ENCODE assay signal across 1 cellular context in genomic region chr1:157311730-157312269, GRCh38.
TF ChIP-seq lines count a peak whose summit lies in the region.

No MANE protein-coding gene starts in this region.

TF ChIP-seq in K562, 482 proteins besides CTCF, POLR2A, EP300 and RAD21 (continued from another document and continues in another):
- 0 out of 2 replicates have a peak, but pooled peaks have one; percentile 57 for TF ChIP-seq ZNF175 (CRISPR knock-in tag; IDR thresholded peaks at IDR 0.05; ENCODE audit: low read depth)
- TF ChIP-seq ELF2 (CRISPR knock-in tag; IDR thresholded peaks at IDR 0.05): peak; percentile 50
- peak in 1 of 2 experiments; percentile 27; a peak in 1 of 4 replicates for TF ChIP-seq HDAC1 (IDR thresholded peaks at IDR 0.05)
- TF ChIP-seq DNMT1 (IDR thresholded peaks at IDR 0.05): no peak
- no peak for TF ChIP-seq C11orf30 (IDR thresholded peaks at IDR 0.05; ENCODE audit: low read depth)
- no peak for TF ChIP-seq ZFPM2 (CRISPR knock-in tag; IDR thresholded peaks at IDR 0.05)
- no peak for TF ChIP-seq PTBP1 (IDR thresholded peaks at IDR 0.05; ENCODE audit: low read depth, low read length)
- no peak for TF ChIP-seq POLR3A (IDR thresholded peaks at IDR 0.05; ENCODE audit: borderline replicate concordance, extremely low read depth, insufficient read depth, insufficient read length)
- no peak for TF ChIP-seq JUN (IDR thresholded peaks at IDR 0.05; ENCODE audit: borderline replicate concordance, low read depth, low read length)
- no peak for TF ChIP-seq JUN (CRISPR knock-in tag; IDR thresholded peaks at IDR 0.05; ENCODE audit: borderline replicate concordance)
- no peak for TF ChIP-seq HIVEP1 (CRISPR knock-in tag; IDR thresholded peaks at IDR 0.05)
- peak in 1 of 2 experiments; percentile 71; a peak in 1 of 4 replicates for TF ChIP-seq MLLT1 (IDR thresholded peaks at IDR 0.05)
- no peak for TF ChIP-seq ETS2 (tag; IDR thresholded peaks at IDR 0.05; ENCODE audit: borderline replicate concordance, poor library complexity, severe bottlenecking)
- no peak for TF ChIP-seq FOXP4 (CRISPR knock-in tag; IDR thresholded peaks at IDR 0.05; ENCODE audit: borderline replicate concordance)
- TF ChIP-seq CBX2 (IDR thresholded peaks at IDR 0.05; ENCODE audit: insufficient read depth, low read length, poor library complexity, severe bottlenecking): no peak
- no peak for TF ChIP-seq ZNF146 (CRISPR knock-in tag; IDR thresholded peaks at IDR 0.05; ENCODE audit: unreplicated experiment)
- no peak for TF ChIP-seq TEAD2 (tag; IDR thresholded peaks at IDR 0.05)
- TF ChIP-seq ETS1 (conservative IDR thresholded peaks at IDR 0.05; ENCODE audit: control insufficient read depth, low read depth, low read length): no peak
- no peak for TF ChIP-seq POU5F1 (IDR thresholded peaks at IDR 0.05; ENCODE audit: borderline replicate concordance, low read depth, low read length, partially characterized antibody)
- no peak for TF ChIP-seq IRF1 (CRISPR knock-in tag; IDR thresholded peaks at IDR 0.05; ENCODE audit: borderline replicate concordance)
- no peak for TF ChIP-seq LCOR (CRISPR knock-in tag; IDR thresholded peaks at IDR 0.05)
- TF ChIP-seq MEF2A (IDR thresholded peaks at IDR 0.05; ENCODE audit: control insufficient read depth, low read depth, low read length): no peak
- no peak for TF ChIP-seq TSHZ1 (CRISPR knock-in tag; IDR thresholded peaks at IDR 0.05)
- no peak for TF ChIP-seq HNRNPUL1 (IDR thresholded peaks at IDR 0.05; ENCODE audit: low read length)
- TF ChIP-seq ID3 (CRISPR knock-in tag; IDR thresholded peaks at IDR 0.05): no peak
- peak; percentile 94 for TF ChIP-seq ID3 (tag; IDR thresholded peaks at IDR 0.05)
- no peak for TF ChIP-seq KLF10 (CRISPR knock-in tag; IDR thresholded peaks at IDR 0.05)
- TF ChIP-seq RBM14 (IDR thresholded peaks at IDR 0.05; ENCODE audit: borderline replicate concordance, insufficient read depth, low read depth, low read length): no peak
- TF ChIP-seq ZFX (CRISPR knock-in tag; IDR thresholded peaks at IDR 0.05): no peak
- no peak for TF ChIP-seq ESRRB (CRISPR knock-in tag; IDR thresholded peaks at IDR 0.05; ENCODE audit: borderline replicate concordance)
- TF ChIP-seq NEUROD1 (IDR thresholded peaks at IDR 0.05; ENCODE audit: borderline replicate concordance, low read depth, low read length, partially characterized antibody): no peak
- TF ChIP-seq MXI1 (IDR thresholded peaks at IDR 0.05; ENCODE audit: low read depth, low read length): no peak
- TF ChIP-seq CREB1 (IDR thresholded peaks at IDR 0.05): no peak
- peak; percentile 46 for TF ChIP-seq CREB1 (CRISPR knock-in tag; IDR thresholded peaks at IDR 0.05)
- peak; percentile 58 for TF ChIP-seq ZBTB12 (CRISPR knock-in tag; IDR thresholded peaks at IDR 0.05)
- 0 out of 2 replicates have a peak, but pooled peaks have one; percentile 0 for TF ChIP-seq SPI1 (IDR thresholded peaks at IDR 0.05; ENCODE audit: borderline replicate concordance, low read depth, low read length)
- 0 out of 2 replicates have a peak, but pooled peaks have one; percentile 23 for TF ChIP-seq CBFB (CRISPR knock-in tag; IDR thresholded peaks at IDR 0.05)
- TF ChIP-seq ZNF75A (CRISPR knock-in tag; IDR thresholded peaks at IDR 0.05): no peak
- TF ChIP-seq FOXA1 (IDR thresholded peaks at IDR 0.05; ENCODE audit: borderline replicate concordance): no peak
- TF ChIP-seq ZBTB11 (CRISPR knock-in tag; IDR thresholded peaks at IDR 0.05): peak in 1 of 3 experiments; percentile 46; a peak in 1 of 6 replicates
- TF ChIP-seq FOS (IDR thresholded peaks at IDR 0.05; ENCODE audit: extremely low read depth, insufficient read length): no peak
- no peak for TF ChIP-seq CC2D1A (IDR thresholded peaks at IDR 0.05)
- no peak for TF ChIP-seq ZNF121 (CRISPR knock-in tag; conservative IDR thresholded peaks at IDR 0.05)
- TF ChIP-seq HOXB6 (CRISPR knock-in tag; IDR thresholded peaks at IDR 0.05; ENCODE audit: borderline replicate concordance): no peak
- no peak for TF ChIP-seq GMEB1 (CRISPR knock-in tag; IDR thresholded peaks at IDR 0.05)
- TF ChIP-seq KLF1 (tag; IDR thresholded peaks at IDR 0.05): no peak
- no peak for TF ChIP-seq XRCC5 (IDR thresholded peaks at IDR 0.05; ENCODE audit: low read depth, low read length)
- no peak for TF ChIP-seq E2F3 (CRISPR knock-in tag; IDR thresholded peaks at IDR 0.05)
- TF ChIP-seq ZNF253 (CRISPR knock-in tag; conservative IDR thresholded peaks at IDR 0.05): no peak
